In the genomic region with DNA sequence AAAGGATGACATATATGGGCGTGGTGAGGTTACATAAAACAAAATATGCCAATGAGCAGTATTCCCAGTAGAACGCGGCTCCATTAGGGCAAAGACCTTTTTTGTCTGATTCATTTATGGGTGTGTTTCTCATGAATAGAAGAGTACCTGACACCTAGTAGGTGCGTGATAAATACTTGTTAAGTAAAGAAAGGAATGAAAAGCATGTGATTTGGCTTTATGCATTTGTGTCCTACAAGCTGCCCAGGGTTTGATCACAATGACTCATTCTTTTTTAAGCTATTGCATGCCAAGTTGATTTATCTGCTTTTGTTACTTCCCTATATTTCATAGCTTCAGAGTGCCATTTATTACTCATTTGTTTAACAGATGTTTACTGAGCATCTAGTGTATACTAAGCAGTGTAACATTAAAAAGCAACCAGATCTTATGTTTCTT, we compare ENCODE assay signal across 9 cellular contexts. TPM values are rescaled to one million over a fixed set of nuclear protein-coding genes. Genes with fewer than 3 reads are reported as not detected.
A peak's percentile ranks its signal among the peaks of the same experiment; 100 is the strongest.
DNase-seq lines count a peak whose midpoint lies in the region; ATAC-seq, FAIRE-seq and TF ChIP-seq lines count a peak whose summit lies in the region.
"Had no signal": no experiment of that assay in that cellular context is flagged by ENCODE, and none has a peak within 500 bp of the region (broad histone marks: within the 10 kb centered on the region; RNA-seq: fewer than 3 reads in every experiment).

No MANE protein-coding gene starts in this region.

- no peaks in the 10 kb centered on the region for H4K20me1 ChIP-seq in astrocyte (ENCODE audit: insufficient read depth, low read length)

- no peaks in the 10 kb centered on the region for H3K9me3 Mint-ChIP-seq in astrocyte (ENCODE audit: unreplicated experiment)
- H3K9me3 Mint-ChIP-seq in activated CD4-positive, alpha-beta memory T cell treated with anti-CD3 and anti-CD28 coated beads, Interleukin-2, amount 10 ng/mL, durations not matched to agents 7 days and 5 days: no peaks in the 10 kb centered on the region
- H3K9me3 Mint-ChIP-seq: CD4-positive, alpha-beta memory T cell had no signal

- H3K27me3 ChIP-seq in astrocyte (ENCODE audit: insufficient read depth, low read length) (no peaks in the 10 kb centered on the region), thyroid gland (no peaks in the 10 kb centered on the region)

- H3K79me2 ChIP-seq in astrocyte (ENCODE audit: insufficient read depth, low read length): peaks cover 56% of the 10 kb centered on the region

- no peaks in the 10 kb centered on the region for H3K27me3 Mint-ChIP-seq in astrocyte (ENCODE audit: low read depth, unreplicated experiment)
- no peaks in the 10 kb centered on the region for H3K27me3 Mint-ChIP-seq in activated CD4-positive, alpha-beta memory T cell treated with anti-CD3 and anti-CD28 coated beads, Interleukin-2, amount 10 ng/mL, durations not matched to agents 7 days and 5 days
- H3K27me3 Mint-ChIP-seq: CD4-positive, alpha-beta memory T cell had no signal

- H3K4me1 ChIP-seq in astrocyte (ENCODE audit: insufficient read depth, low read length) (peaks cover 20% of the 10 kb centered on the region), thyroid gland (no peaks in the 10 kb centered on the region), kidney (ENCODE audit: control insufficient read depth in 1 of 2, insufficient read depth in 1 of 2, low read depth in 1 of 2, low read length in 2 of 2) (no peaks in the 10 kb centered on the region)

- TF ChIP-seq CTCF in astrocyte (IDR thresholded peaks at IDR 0.05; ENCODE audit: insufficient read depth, low read depth, low read length) (no peak), thyroid gland (IDR thresholded peaks at IDR 0.05) (no peak), kidney (IDR thresholded peaks at IDR 0.05; ENCODE audit: borderline replicate concordance, extremely low read depth, insufficient read depth) (no peak)

- CTCF ChIA-PET in activated CD4-positive, alpha-beta memory T cell treated with anti-CD3 and anti-CD28 coated beads, Interleukin-2, amount 10 ng/mL, durations not matched to agents 7 days and 5 days (lab: Charles Lee): no interaction called here

- no peaks in the 10 kb centered on the region for H3K9me3 ChIP-seq in astrocyte (ENCODE audit: insufficient read depth, low read depth, low read length)
- no peaks in the 10 kb centered on the region for H3K9me3 ChIP-seq in thyroid gland
- H3K9me3 ChIP-seq in kidney (ENCODE audit: control insufficient read depth in 1 of 2, low read length in 2 of 2): no peaks in the 10 kb centered on the region

- H3K4me1 Mint-ChIP-seq in astrocyte (ENCODE audit: low read depth, unreplicated experiment): peaks cover 47% of the 10 kb centered on the region
- no peaks in the 10 kb centered on the region for H3K4me1 Mint-ChIP-seq in activated CD4-positive, alpha-beta memory T cell treated with anti-CD3 and anti-CD28 coated beads, Interleukin-2, amount 10 ng/mL, durations not matched to agents 7 days and 5 days

- intact Hi-C loops in left colon (cut with DNase I, micrococcal nuclease): no loop called here
- intact Hi-C loops in thyroid gland (cut with DNase I): no loop called here
- intact Hi-C loops in kidney (cut with DNase I): no loop called here

- peaks cover 8% of the 10 kb centered on the region for H3K36me3 Mint-ChIP-seq in astrocyte (ENCODE audit: low read depth, unreplicated experiment)
- H3K36me3 Mint-ChIP-seq in activated CD4-positive, alpha-beta memory T cell treated with anti-CD3 and anti-CD28 coated beads, Interleukin-2, amount 10 ng/mL, durations not matched to agents 7 days and 5 days (ENCODE audit: low read depth): peaks cover 6% of the 10 kb centered on the region

- no peak overlapping the region for H3K9ac ChIP-seq in astrocyte (ENCODE audit: low read length)
- H3K9ac ChIP-seq in kidney (ENCODE audit: low read length in 2 of 2): no peak overlapping the region

- DNase-seq in CD1c-positive myeloid dendritic cell (ENCODE audit: extremely low spot score) (peak; percentile 67), M059J (ENCODE audit: low read depth) (peak; percentile 91), astrocyte (ENCODE audit: low read depth) (peak; percentile 94), left colon (no peak), thyroid gland (no peak), kidney (no peak)
- DNase-seq in stimulated activated CD4-positive, alpha-beta T cell treated with anti-CD3 and anti-CD28 coated beads, Interleukin-4, amount 100 ng/mL, for 1 hour: no peak
- DNase-seq in activated CD4-positive, alpha-beta memory T cell treated with anti-CD3 and anti-CD28 coated beads, Interleukin-2, amount 10 ng/mL, durations not matched to agents 7 days and 5 days: no peak
- DNase-seq: CD4-positive, alpha-beta memory T cell had no signal

- no peak overlapping the region for H2AFZ ChIP-seq in astrocyte (ENCODE audit: low read depth, low read length)

- POLR2A ChIA-PET in activated CD4-positive, alpha-beta memory T cell treated with anti-CD3 and anti-CD28 coated beads, Interleukin-2, amount 10 ng/mL, durations not matched to agents 7 days and 5 days (lab: Charles Lee): no interaction called here

- FAIRE-seq in astrocyte (lab: Jason Lieb, UNC) (peak; percentile 98), kidney (lab: Jason Lieb, UNC) (no peak)

- H3K27ac ChIP-seq in astrocyte (ENCODE audit: low read depth, low read length): peak overlapping the region; percentile 50
- no peak overlapping the region for H3K27ac ChIP-seq in thyroid gland
- H3K27ac ChIP-seq in kidney (ENCODE audit: low read depth in 2 of 2, low read length in 2 of 2): no peak overlapping the region

- H3K4me2 ChIP-seq in astrocyte (ENCODE audit: low read length): peak overlapping the region; percentile 47

- no peak overlapping the region for H3K4me3 Mint-ChIP-seq in astrocyte (ENCODE audit: unreplicated experiment)
- H3K4me3 Mint-ChIP-seq in activated CD4-positive, alpha-beta memory T cell treated with anti-CD3 and anti-CD28 coated beads, Interleukin-2, amount 10 ng/mL, durations not matched to agents 7 days and 5 days: no peak overlapping the region
- H3K4me3 Mint-ChIP-seq: CD4-positive, alpha-beta memory T cell had no signal

- 79 to 82% methylated on average over 4 of the region's 4 CpGs for WGBS in thyroid gland, 2 donors

- H3K36me3 ChIP-seq in astrocyte (ENCODE audit: insufficient read depth, low read length) (no peaks in the 10 kb centered on the region), thyroid gland (no peaks in the 10 kb centered on the region), kidney (ENCODE audit: control insufficient read depth in 1 of 2, insufficient read depth in 2 of 2, low read length in 2 of 2) (no peaks in the 10 kb centered on the region)

- H3K4me3 ChIP-seq in astrocyte (ENCODE audit: insufficient read depth, low read depth, low read length) (no peak overlapping the region), thyroid gland (replicated peaks in 1 of 3) (no peak overlapping the region), kidney (ENCODE audit: low read length in 2 of 2) (no peak overlapping the region)

- peak; percentile 75 for ATAC-seq in left colon

- peak overlapping the region; percentile 49 for H3K27ac Mint-ChIP-seq in astrocyte (ENCODE audit: unreplicated experiment)
- H3K27ac Mint-ChIP-seq in activated CD4-positive, alpha-beta memory T cell treated with anti-CD3 and anti-CD28 coated beads, Interleukin-2, amount 10 ng/mL, durations not matched to agents 7 days and 5 days: no peak overlapping the region

- no peak for TF ChIP-seq POLR2A in thyroid gland (IDR thresholded peaks at IDR 0.05)

RNA-seq across cellular contexts. Expression of a gene that starts 19.1 kb away (rescaled TPM):
- total RNA-seq in M059J (2014; rRNA removed; shearing (Covaris generic)): 0.05 and 0.22 TPM in 2 replicates
- total RNA-seq in astrocyte: 0.41 and 0.64 TPM in 2 replicates
- total RNA-seq in left colon: under 1 TPM in 1 of 2 donors, not detected in 1; 0.45 TPM
- total RNA-seq in thyroid gland: under 1 TPM in 1 of 4 donors, not detected in 3; 0.11 TPM
- total RNA-seq in activated CD4-positive, alpha-beta memory T cell treated with anti-CD3 and anti-CD28 coated beads, Interleukin-2, amount 10 ng/mL, durations not matched to agents 7 days and 5 days: not detected
- 0.22 TPM for total RNA-seq in kidney
- polyA plus RNA-seq in kidney (ENCODE audit: insufficient read depth, low read depth, low replicate concordance): 0.34 TPM
- total RNA-seq: CD4-positive, alpha-beta memory T cell had no signal

Comparison
In these comparisons a context has a peak if more than half of its experiments do, and no peak if none do; other contexts are left out.
1. DNase-seq: peak in CD1c-positive myeloid dendritic cell (single experiment), M059J (single experiment) and astrocyte (single experiment); none in left colon (0 of 2), stimulated activated CD4-positive, alpha-beta T cell treated with anti-CD3 and anti-CD28 coated beads, Interleukin-4, amount 100 ng/mL, for 1 hour (single experiment), thyroid gland (0 of 2), activated CD4-positive, alpha-beta memory T cell treated with anti-CD3 and anti-CD28 coated beads, Interleukin-2, amount 10 ng/mL, durations not matched to agents 7 days and 5 days (single experiment) and kidney (single experiment).